In the genomic region with DNA sequence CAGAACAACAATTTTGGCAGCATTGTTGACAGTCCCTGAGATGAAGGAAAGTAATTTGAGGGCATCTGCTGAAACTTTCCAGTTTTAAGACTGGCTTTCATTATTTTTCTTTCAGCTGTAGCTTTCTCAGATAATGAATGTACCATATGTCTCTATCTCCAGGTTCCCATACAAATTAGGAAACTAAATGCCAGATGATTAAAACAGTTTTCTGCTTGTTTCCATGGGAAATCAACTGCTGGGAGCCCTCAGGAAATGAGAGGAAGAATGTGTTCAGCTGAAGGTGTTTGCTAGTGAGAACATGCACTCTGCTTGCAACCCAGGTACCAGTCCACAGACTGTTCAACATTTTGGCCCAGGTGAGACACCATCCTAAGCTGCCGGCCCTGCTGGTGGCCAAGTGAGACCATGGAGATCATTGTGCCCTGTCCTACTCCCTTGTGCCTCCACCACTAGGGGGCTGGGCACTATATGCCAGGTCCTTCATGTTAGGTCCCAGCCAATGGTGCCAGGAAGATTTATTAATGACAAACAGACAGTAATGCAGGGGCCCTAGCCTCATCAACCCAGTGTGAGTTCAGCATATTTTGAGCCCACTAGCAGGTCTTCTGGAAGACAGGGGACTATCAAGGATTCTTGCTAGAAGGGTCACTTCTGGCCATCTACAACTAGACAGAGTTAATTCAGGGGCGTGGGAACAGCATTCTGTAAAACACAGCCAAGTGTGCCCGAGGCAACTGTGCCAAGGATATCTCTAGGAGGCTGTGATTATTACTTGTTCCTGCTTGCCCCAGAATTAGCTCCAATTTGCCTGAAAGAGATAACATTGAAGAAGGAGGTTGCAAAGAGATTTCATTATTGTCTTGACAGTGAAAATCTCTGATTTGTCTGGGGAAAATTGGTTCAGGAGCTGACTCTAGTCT, we compare ENCODE assay signal across 9 cellular contexts. TPM values are rescaled to one million over a fixed set of nuclear protein-coding genes. Genes with fewer than 3 reads are reported as not detected.
A peak's percentile ranks its signal among the peaks of the same experiment; 100 is the strongest.
DNase-seq lines count a peak whose midpoint lies in the region; ATAC-seq, FAIRE-seq and TF ChIP-seq lines count a peak whose summit lies in the region.
"Had no signal": no experiment of that assay in that cellular context is flagged by ENCODE, and none has a peak within 500 bp of the region (broad histone marks: within the 10 kb centered on the region; RNA-seq: fewer than 3 reads in every experiment).

No MANE protein-coding gene starts in this region.

- H3K9me3 ChIP-seq in K562 (replicated peaks; ENCODE audit: control insufficient read depth, insufficient read depth, low read depth, low read length) (no peaks in the 10 kb centered on the region), lower lobe of right lung (no peaks in the 10 kb centered on the region)

- H3K27me3 ChIP-seq in K562 (ENCODE audit: control insufficient read depth in 2 of 2, insufficient read depth in 2 of 2, low read length in 2 of 2), result no peaks in the 10 kb centered on the region
- H3K27me3 ChIP-seq in lower lobe of right lung (ENCODE audit: low read depth), result no peaks in the 10 kb centered on the region

- H3K36me3 ChIP-seq in K562 (ENCODE audit: control insufficient read depth, insufficient read depth, low read length) (no peaks in the 10 kb centered on the region), lower lobe of right lung (no peaks in the 10 kb centered on the region)

- TF ChIP-seq CTCF in K562 (IDR thresholded peaks at IDR 0.05 in 2 of 3, conservative IDR thresholded peaks at IDR 0.05 in 1 of 3; ENCODE audit: insufficient read depth in 2 of 3, low read depth in 1 of 3, low read length in 3 of 3) (peak; percentile 27 to 38 (median 31); a peak in 3 of 6 replicates), lower lobe of right lung (IDR thresholded peaks at IDR 0.05) (peak; percentile 48), GM20000 (IDR thresholded peaks at IDR 0.05; ENCODE audit: extremely low read depth, missing control alignments) (no peak)

- intact Hi-C loops in K562 (cut with micrococcal nuclease), result no loop called here
- intact Hi-C loops in lower lobe of right lung (cut with DNase I), result no loop called here

- in situ Hi-C loops in K562 (cut with MboI), result loop anchor here (10.0 kb wide), 1 partner anchor 641 kb away; no protein-coding TSS in a partner anchor

- TF ChIP-seq POLR2A in K562 (conservative IDR thresholded peaks at IDR 0.05), result no peak

- 32% methylated on average over 3 of the region's 3 CpGs for WGBS in K562 (ENCODE audit: insufficient coverage, low coverage, missing lambda C conversion rate)

- H3K27ac ChIP-seq in K562 (ENCODE audit: extremely low read depth, low read depth, low read length) (no peak overlapping the region), lower lobe of right lung (no peak overlapping the region)

- H3K4me3 ChIP-seq in K562 (no peak overlapping the region), lower lobe of right lung (no peak overlapping the region)

- 0 out of 4 replicates have a peak, but pooled peaks of 1 of the 2 experiments have one; percentile 12 for TF ChIP-seq RAD21 in K562 (CRISPR knock-in tag; conservative IDR thresholded peaks at IDR 0.05 in 1 of 2, IDR thresholded peaks at IDR 0.05 in 1 of 2)

- no peak overlapping the region for H3K4me2 ChIP-seq in K562 (ENCODE audit: insufficient read depth, low read length)

- no peak overlapping the region for H3K9ac ChIP-seq in K562 (ENCODE audit: insufficient read depth in 1 of 2, low read depth in 2 of 2, low read length in 2 of 2)

- CTCF ChIA-PET in K562 (lab: Yijun Ruan, JAX; ENCODE audit: low intra/inter-chr PET ratio), result no interaction called here

- BruUV-seq in K562 (replicated peaks; lab: Mats Ljungman, UMichigan), result no TSS peak

- no peaks in the 10 kb centered on the region for H3K4me1 ChIP-seq in K562 (replicated peaks in 1 of 2; ENCODE audit: control insufficient read depth in 2 of 2, insufficient read depth in 2 of 2, low read length in 2 of 2)
- no peaks in the 10 kb centered on the region for H3K4me1 ChIP-seq in lower lobe of right lung

- FAIRE-seq in K562 (lab: Jason Lieb, UNC), result no peak
- FAIRE-seq: islet of Langerhans had no signal

- no peak overlapping the region for H2AFZ ChIP-seq in K562 (ENCODE audit: low read depth, low read length)

- H3K79me2 ChIP-seq in K562 (ENCODE audit: control insufficient read depth, insufficient read depth, low read length), result no peaks in the 10 kb centered on the region

- ATAC-seq in K562 (peak; percentile 62), lower lobe of right lung (peak; percentile 68 to 72), HG03469 (IDR thresholded peaks at IDR 0.05; ENCODE audit: unreplicated experiment) (no peak), HG03565 (IDR thresholded peaks at IDR 0.05; ENCODE audit: unreplicated experiment) (no peak)

- no peaks in the 10 kb centered on the region for H4K20me1 ChIP-seq in K562 (replicated peaks; ENCODE audit: control insufficient read depth, insufficient read depth, low read length)

- H3K9me1 ChIP-seq in K562 (ENCODE audit: control insufficient read depth, insufficient read depth, low read length), result no peaks in the 10 kb centered on the region

- POLR2A ChIA-PET in K562 (lab: Yijun Ruan, JAX), result interaction anchor here (1.3 kb wide), 1 partner anchor 15 kb away, joined by 4 read pairs; no protein-coding TSS in a partner anchor

- DNase-seq in COLO668 (lab: John Stamatoyannopoulos, UW; ENCODE audit: unreplicated experiment) (peak; percentile 34), HuH-7 (ENCODE audit: low spot score) (peak; percentile 34), K562 (ENCODE audit: extremely low read depth in 1 of 4, low spot score in 3 of 4) (no peak), lower lobe of right lung (no peak), Ammon's horn (ENCODE audit: low spot score) (no peak), GM20000 (ENCODE audit: low spot score) (no peak)

- TF ChIP-seq EP300 in K562 (IDR thresholded peaks at IDR 0.05; ENCODE audit: low read length), result no peak

TF ChIP-seq in K562, 482 proteins besides CTCF, POLR2A, EP300 and RAD21:
- TF ChIP-seq ZNF3 (CRISPR knock-in tag; IDR thresholded peaks at IDR 0.05) (no peak), PRPF4 (IDR thresholded peaks at IDR 0.05; ENCODE audit: insufficient read depth, low read depth, low read length, poor library complexity, severe bottlenecking) (no peak), SNIP1 (IDR thresholded peaks at IDR 0.05; ENCODE audit: low read depth) (no peak)

RNA-seq across cellular contexts. Expression of a gene that starts 17.0 kb away (rescaled TPM):
- 10.5 and 20.3 TPM in 2 replicates for total RNA-seq in K562 (2011; cell fraction: chromatin; rRNA removed; ENCODE audit: low replicate concordance)
- 9.2 and 9.7 TPM in 2 replicates for total RNA-seq in K562 (2011; cell fraction: nucleolus; rRNA removed)
- 16.8 and 27.9 TPM in 2 replicates for total RNA-seq in K562 (2011; cell fraction: nucleoplasm; rRNA removed)
- 3.3 and 3.7 TPM in 2 replicates for total RNA-seq in K562 (2014; rRNA removed)
- total RNA-seq in K562 (2014; rRNA removed; fragmentation: Illumina TruSeq; extraction: Trizol), result 4.5 and 5.5 TPM in 2 replicates
- 5.2 TPM in 2 replicates for total RNA-seq in K562 (2015; rRNA removed; fragmentation: Illumina TruSeq; extraction: Trizol)
- 4.9 and 5.0 TPM in 2 replicates for total RNA-seq in K562 (2021)
- 12.5 and 14.7 TPM in 2 replicates for polyA plus RNA-seq in K562 (2011; rRNA removed)
- 4.0 and 9.3 TPM in 2 replicates for polyA plus RNA-seq in K562 (2011; cell fraction: cytosol; rRNA removed)
- polyA plus RNA-seq in K562 (2011; cell fraction: nucleus; rRNA removed), result 4.5 and 9.3 TPM in 2 replicates
- 4.2 and 4.9 TPM in 2 replicates for polyA plus RNA-seq in K562 (2012)
- polyA plus RNA-seq in K562 (2014; fragmentation: Illumina TruSeq; extraction: Trizol), result 4.5 and 5.3 TPM in 2 replicates
- 1 to 10 TPM in 1 of 2 experiments, under 1 TPM in 1; 1.00 to 1.3 TPM for polyA plus RNA-seq in K562 (2014; fragmentation: Nextera tagmentation; extraction: Ambion mirVana)
- polyA plus RNA-seq in K562 (2014; rRNA removed), result 3.0 and 3.2 TPM in 2 replicates
- polyA minus RNA-seq in K562 (2011; rRNA and poly(A)+ RNA removed), result 17.7 and 29.5 TPM in 2 replicates
- polyA minus RNA-seq in K562 (2011; cell fraction: cytosol; rRNA and poly(A)+ RNA removed), result 6.7 and 8.6 TPM in 2 replicates
- 4.0 and 11.3 TPM in 2 replicates for polyA minus RNA-seq in K562 (2011; cell fraction: nucleus; rRNA and poly(A)+ RNA removed)
- 13.0 TPM for total RNA-seq in lower lobe of right lung

Comparison
In these comparisons a context has a peak if more than half of its experiments do, and no peak if none do; other contexts are left out.
1. DNase-seq: peak in COLO668 (single experiment) and HuH-7 (single experiment); none in K562 (0 of 4), lower lobe of right lung (single experiment), Ammon's horn (single experiment) and GM20000 (single experiment).
2. ATAC-seq: peak in K562 (single experiment) and lower lobe of right lung (2 of 2); none in HG03469 (single experiment) and HG03565 (single experiment).